In the genomic region with DNA sequence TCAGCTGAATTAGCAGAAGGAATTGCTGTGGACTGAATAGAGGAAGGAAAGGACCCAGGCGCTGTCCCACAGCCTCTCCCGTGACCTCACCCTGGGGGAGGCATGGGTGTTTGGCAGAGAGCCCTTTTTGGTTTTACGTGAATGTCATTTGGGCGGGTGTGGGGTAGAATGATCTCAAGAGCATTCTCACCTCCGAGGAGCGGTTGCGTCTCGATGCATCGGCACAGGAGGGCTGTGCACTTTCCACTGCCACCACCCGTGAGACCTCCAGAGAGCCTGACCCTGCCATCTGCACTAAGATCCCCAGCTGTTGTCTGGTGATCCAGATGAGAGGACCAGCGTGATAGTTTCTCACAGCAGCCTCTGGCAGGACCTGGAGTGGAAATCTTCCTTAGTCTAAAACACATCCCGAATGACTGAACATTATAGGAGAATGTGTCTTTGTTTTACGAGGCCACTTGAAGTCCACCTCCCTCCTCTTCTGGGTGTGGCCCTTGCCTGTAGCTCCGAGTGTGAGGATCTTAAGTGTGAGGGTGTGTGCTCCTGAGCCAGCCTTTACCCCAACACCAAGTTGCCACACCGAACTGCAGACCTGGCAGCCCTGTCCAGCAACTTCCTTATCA, we compare ENCODE assay signal across 10 cellular contexts. TPM values are rescaled to one million over a fixed set of nuclear protein-coding genes. Genes with fewer than 3 reads are reported as not detected.
DNase-seq lines count a peak whose midpoint lies in the region; ATAC-seq and TF ChIP-seq lines count a peak whose summit lies in the region.
"Had no signal": no experiment of that assay in that cellular context is flagged by ENCODE, and none has a peak within 500 bp of the region (broad histone marks: within the 10 kb centered on the region; RNA-seq: fewer than 3 reads in every experiment).

No MANE protein-coding gene starts in this region.

- H3K27me3 Mint-ChIP-seq in progenitor cell of endocrine pancreas: no peaks in the 10 kb centered on the region

- DNase-seq in D341Med (ENCODE audit: low spot score) (peak; percentile 47), RWPE1 (ENCODE audit: low spot score) (no peak), cardiac septum (ENCODE audit: low spot score) (peak; percentile 79), progenitor cell of endocrine pancreas (ENCODE audit: low spot score, unreplicated experiment) (no peak), NCI-H146 (lab: John Stamatoyannopoulos, UW) (no peak), G401 (ENCODE audit: low spot score) (no peak), HK-2 (ENCODE audit: unreplicated experiment) (no peak)
- DNase-seq: activated CD8-positive, alpha-beta memory T cell treated with anti-CD3 and anti-CD28 coated beads, Interleukin-2, amount 50 U/mL, for 48 hours had no signal

- H3K4me3 Mint-ChIP-seq in progenitor cell of endocrine pancreas (ENCODE audit: low read depth): no peak overlapping the region
- H3K4me3 Mint-ChIP-seq: stimulated activated effector memory CD8-positive, alpha-beta T cell treated with anti-CD3 and anti-CD28 coated beads, Interleukin-12 subunit alpha, Interleukin-12 subunit beta, amount 100 ng/mL, for 72 hours had no signal

- ATAC-seq in HG03354 (IDR thresholded peaks at IDR 0.05; ENCODE audit: poor library complexity, severe bottlenecking, unreplicated experiment): no peak
- ATAC-seq: stimulated activated effector memory CD8-positive, alpha-beta T cell treated with anti-CD3 and anti-CD28 coated beads, Interleukin-12 subunit alpha, Interleukin-12 subunit beta, amount 100 ng/mL, for 72 hours had no signal

- H3K27ac ChIP-seq in RWPE1: peak overlapping the region; percentile 74

- peaks cover 2% of the 10 kb centered on the region for H3K36me3 Mint-ChIP-seq in progenitor cell of endocrine pancreas (ENCODE audit: insufficient read depth)
- H3K36me3 Mint-ChIP-seq: stimulated activated effector memory CD8-positive, alpha-beta T cell treated with anti-CD3 and anti-CD28 coated beads, Interleukin-12 subunit alpha, Interleukin-12 subunit beta, amount 100 ng/mL, for 72 hours had no signal

- in situ Hi-C loops in G401 (cut with HindIII; ENCODE audit: low sequenced_read_pairs): no loop called here

- intact Hi-C loops in cardiac septum (cut with DNase I): no loop called here

- POLR2A ChIA-PET in RWPE1 (lab: Yijun Ruan, JAX; ENCODE audit: low non-redundant PET): interaction anchor here (0.6 kb wide), 1 partner anchor 27 kb away, joined by 4 read pairs; no protein-coding TSS in a partner anchor

- H3K9me3 Mint-ChIP-seq in progenitor cell of endocrine pancreas (ENCODE audit: low read depth): no peaks in the 10 kb centered on the region
- H3K9me3 Mint-ChIP-seq: stimulated activated effector memory CD8-positive, alpha-beta T cell treated with anti-CD3 and anti-CD28 coated beads, Interleukin-12 subunit alpha, Interleukin-12 subunit beta, amount 100 ng/mL, for 72 hours had no signal

- no peak for TF ChIP-seq CTCF in RWPE1 (conservative IDR thresholded peaks at IDR 0.05; ENCODE audit: low read depth)
- no peak for TF ChIP-seq CTCF in progenitor cell of endocrine pancreas (IDR thresholded peaks at IDR 0.05; ENCODE audit: unreplicated experiment)

- CTCF ChIA-PET in RWPE1 (lab: Yijun Ruan, JAX): interaction anchor here (0.5 kb wide), 1 partner anchor 131 kb away, joined by 4 read pairs; no protein-coding TSS in a partner anchor

- H3K4me1 Mint-ChIP-seq in progenitor cell of endocrine pancreas (ENCODE audit: low read depth): peaks cover 11% of the 10 kb centered on the region

- H3K27ac Mint-ChIP-seq in progenitor cell of endocrine pancreas: peak overlapping the region; percentile 33
- H3K27ac Mint-ChIP-seq: stimulated activated effector memory CD8-positive, alpha-beta T cell treated with anti-CD3 and anti-CD28 coated beads, Interleukin-12 subunit alpha, Interleukin-12 subunit beta, amount 100 ng/mL, for 72 hours had no signal

RNA-seq across cellular contexts. Expression of gene FOXK2, which starts 29.3 kb away (rescaled TPM):
- total RNA-seq in cardiac septum (40.2 TPM), progenitor cell of endocrine pancreas (71.8 and 76.6 TPM in 2 replicates)
- 52.8 and 57.7 TPM in 2 replicates for total RNA-seq in G401 (2014; rRNA removed; shearing (Covaris generic))

Comparison
In these comparisons a context has a peak if more than half of its experiments do, and no peak if none do; other contexts are left out.
1. DNase-seq: peak in D341Med (single experiment) and cardiac septum (single experiment); none in RWPE1 (single experiment), progenitor cell of endocrine pancreas (single experiment), NCI-H146 (single experiment), G401 (single experiment) and HK-2 (single experiment).